In the genomic region with DNA sequence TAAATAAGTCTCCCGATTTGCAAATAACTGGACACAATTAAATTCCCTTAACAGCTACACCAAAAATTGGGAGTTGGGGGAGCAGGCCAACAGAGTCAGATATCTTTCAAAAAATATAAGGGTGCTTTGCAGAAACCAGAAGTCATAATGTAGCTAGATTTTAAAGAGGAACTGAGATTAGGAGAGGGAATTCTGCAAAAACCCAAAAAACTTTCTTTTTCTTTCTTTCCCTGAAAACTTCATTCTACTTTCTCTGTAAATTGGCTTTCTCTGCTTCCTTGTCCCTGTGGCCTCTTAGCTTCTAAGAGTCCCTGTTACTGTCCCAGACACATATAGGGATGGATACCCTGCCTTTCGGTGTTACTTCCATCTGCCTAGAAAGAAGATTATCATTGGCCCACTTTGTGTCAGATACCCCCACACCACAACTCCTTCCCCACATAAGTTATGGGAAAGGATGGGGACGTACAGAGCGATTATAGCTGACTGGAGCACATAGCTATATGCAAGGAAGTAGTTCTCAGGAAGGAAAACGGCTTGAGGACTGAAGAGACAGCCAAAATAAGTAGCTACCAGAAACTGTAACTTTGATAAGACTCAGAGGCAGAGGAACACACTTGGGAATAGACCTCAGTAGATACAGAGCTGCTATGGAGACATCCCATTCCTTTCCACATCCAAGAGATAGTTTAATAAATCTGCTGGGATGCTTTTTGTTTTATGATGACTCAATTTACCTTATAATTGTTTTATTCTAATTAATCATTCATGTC, we compare ENCODE assay signal across 1 cellular context.
TF ChIP-seq lines count a peak whose summit lies in the region.

No MANE protein-coding gene starts in this region.

TF ChIP-seq in HepG2, 621 proteins besides CTCF, POLR2A, EP300 and RAD21 (continued from another document):
- TF ChIP-seq TGIF2 (CRISPR knock-in tag; IDR thresholded peaks at IDR 0.05): no peak
- no peak for TF ChIP-seq RBM39 (IDR thresholded peaks at IDR 0.05; ENCODE audit: low read depth, low read length, poor library complexity, severe bottlenecking)
- TF ChIP-seq, protein P1, sequence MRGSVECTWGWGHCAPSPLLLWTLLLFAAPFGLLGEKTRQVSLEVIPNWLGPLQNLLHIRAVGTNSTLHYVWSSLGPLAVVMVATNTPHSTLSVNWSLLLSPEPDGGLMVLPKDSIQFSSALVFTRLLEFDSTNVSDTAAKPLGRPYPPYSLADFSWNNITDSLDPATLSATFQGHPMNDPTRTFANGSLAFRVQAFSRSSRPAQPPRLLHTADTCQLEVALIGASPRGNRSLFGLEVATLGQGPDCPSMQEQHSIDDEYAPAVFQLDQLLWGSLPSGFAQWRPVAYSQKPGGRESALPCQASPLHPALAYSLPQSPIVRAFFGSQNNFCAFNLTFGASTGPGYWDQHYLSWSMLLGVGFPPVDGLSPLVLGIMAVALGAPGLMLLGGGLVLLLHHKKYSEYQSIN (CRISPR knock-in tag; IDR thresholded peaks at IDR 0.05; ENCODE audit: borderline replicate concordance): no peak
- TF ChIP-seq, protein P2, sequence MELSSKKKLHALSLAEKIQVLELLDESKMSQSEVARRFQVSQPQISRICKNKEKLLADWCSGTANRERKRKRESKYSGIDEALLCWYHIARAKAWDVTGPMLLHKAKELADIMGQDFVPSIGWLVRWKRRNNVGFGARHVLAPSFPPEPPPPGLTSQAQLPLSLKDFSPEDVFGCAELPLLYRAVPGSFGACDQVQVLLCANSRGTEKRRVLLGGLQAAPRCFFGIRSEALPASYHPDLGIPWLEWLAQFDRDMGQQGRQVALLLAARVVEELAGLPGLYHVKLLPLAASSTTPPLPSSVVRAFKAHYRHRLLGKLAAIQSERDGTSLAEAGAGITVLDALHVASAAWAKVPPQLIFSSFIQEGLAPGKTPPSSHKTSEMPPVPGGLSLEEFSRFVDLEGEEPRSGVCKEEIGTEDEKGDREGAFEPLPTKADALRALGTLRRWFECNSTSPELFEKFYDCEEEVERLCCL (CRISPR knock-in tag; IDR thresholded peaks at IDR 0.05; ENCODE audit: borderline replicate concordance): no peak
- TF ChIP-seq SETDB1 (CRISPR knock-in tag; IDR thresholded peaks at IDR 0.05; ENCODE audit: borderline replicate concordance): no peak
- no peak for TF ChIP-seq ZFYVE20 (CRISPR knock-in tag; IDR thresholded peaks at IDR 0.05; ENCODE audit: borderline replicate concordance, low read depth)
- TF ChIP-seq NR1H2 (CRISPR knock-in tag; IDR thresholded peaks at IDR 0.05; ENCODE audit: borderline replicate concordance, low read depth): no peak
